ENCODE assay signal across 28 cellular contexts in the genomic region with DNA sequence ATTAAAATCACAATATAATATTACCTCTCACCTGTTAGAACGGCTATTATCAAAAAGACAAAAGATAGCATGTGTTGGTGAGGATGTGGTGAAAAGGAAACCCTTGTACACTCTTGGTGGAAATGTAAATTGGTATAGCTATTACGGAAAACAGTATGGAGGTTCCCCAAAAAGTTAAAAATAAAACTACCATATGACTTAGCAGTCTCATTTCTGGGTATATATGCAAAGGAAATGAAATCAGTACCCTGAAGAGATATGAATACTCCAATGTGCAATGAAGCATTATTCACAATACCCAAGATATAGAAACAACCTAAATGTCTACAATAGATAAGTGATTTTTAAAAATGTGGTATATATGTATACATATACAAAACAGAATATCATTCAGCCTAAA.
DNase-seq lines count a peak whose midpoint lies in the region; TF ChIP-seq lines count a peak whose summit lies in the region.
"Had no signal": no experiment of that assay in that cellular context is flagged by ENCODE, and none has a peak within 500 bp of the region (broad histone marks: within the 10 kb centered on the region; RNA-seq: fewer than 3 reads in every experiment).

No MANE protein-coding gene starts in this region.

- H3K36me3 ChIP-seq in BLaER1 treated with 17β-estradiol and CSF1 and Interleukin-3, amounts not matched to agents 10 nM and 100 nM: 0 out of 22 replicates have a peak, but pooled peaks cover 0 to 3% (median 0%) of the 10 kb centered on the region in 11 experiments
- H3K36me3 ChIP-seq: ascending aorta, colonic mucosa, gastroesophageal sphincter, lower lobe of right lung, Peyer's patch, upper lobe of left lung had no signal

- H3K36me3 Mint-ChIP-seq in activated CD4-positive, alpha-beta T cell treated with anti-CD3 and anti-CD28 coated beads, Interleukin-2, amount 10 ng/mL, durations not matched to agents 24 days and 14 days (ENCODE audit: low read depth): peaks cover 15% of the 10 kb centered on the region
- H3K36me3 Mint-ChIP-seq in activated CD4-positive, alpha-beta memory T cell treated with anti-CD3 and anti-CD28 coated beads for 36 hours: peaks cover 10% of the 10 kb centered on the region
- H3K36me3 Mint-ChIP-seq in osteocyte (ENCODE audit: unreplicated experiment) (no peaks in the 10 kb centered on the region), immature natural killer cell (peaks cover 0 to 9% (median 0%) of the 10 kb centered on the region in 3 donors)

- peaks cover 25% of the 10 kb centered on the region for H3K4me1 Mint-ChIP-seq in activated CD4-positive, alpha-beta T cell treated with anti-CD3 and anti-CD28 coated beads, Interleukin-2, amount 10 ng/mL, durations not matched to agents 24 days and 14 days
- H3K4me1 Mint-ChIP-seq in activated CD4-positive, alpha-beta memory T cell treated with anti-CD3 and anti-CD28 coated beads for 36 hours (ENCODE audit: low read depth): peaks cover 34% of the 10 kb centered on the region
- H3K4me1 Mint-ChIP-seq in osteocyte (ENCODE audit: unreplicated experiment) (peaks cover 40% of the 10 kb centered on the region), immature natural killer cell (no peaks in the 10 kb centered on the region)

- peaks cover 36% of the 10 kb centered on the region for H3K9me3 Mint-ChIP-seq in activated CD4-positive, alpha-beta T cell treated with anti-CD3 and anti-CD28 coated beads, Interleukin-2, amount 10 ng/mL, durations not matched to agents 24 days and 14 days
- H3K9me3 Mint-ChIP-seq in activated CD4-positive, alpha-beta memory T cell treated with anti-CD3 and anti-CD28 coated beads for 36 hours: peaks cover 5% of the 10 kb centered on the region
- H3K9me3 Mint-ChIP-seq in osteocyte (ENCODE audit: unreplicated experiment): peaks cover 8% of the 10 kb centered on the region
- H3K9me3 Mint-ChIP-seq in immature natural killer cell: no peaks in the 10 kb centered on the region

- H3K9me3 ChIP-seq in BLaER1 treated with 17β-estradiol and CSF1 and Interleukin-3, amounts not matched to agents 10 nM and 100 nM (replicated peaks in 1 of 11): peaks cover 29 to 52% (median 45%) of the 10 kb centered on the region in 11 experiments
- H3K9me3 ChIP-seq: ascending aorta, colonic mucosa, lower lobe of right lung, Peyer's patch, psoas muscle, upper lobe of left lung had no signal

- POLR2A ChIA-PET in activated CD4-positive, alpha-beta memory T cell treated with anti-CD3 and anti-CD28 coated beads for 36 hours (lab: Charles Lee): interaction anchor here (0.7 to 1.3 kb wide), 2 partner anchors 41 to 71 kb away, joined by 3 to 5 read pairs; no protein-coding TSS in a partner anchor

- peak overlapping the region in 1 of 10 experiments; percentile 20; a peak in 2 of 20 replicates for H3K4me3 ChIP-seq in BLaER1 treated with 17β-estradiol and CSF1 and Interleukin-3, amounts not matched to agents 10 nM and 100 nM
- H3K4me3 ChIP-seq: ascending aorta, colonic mucosa, gastroesophageal sphincter, hepatocyte, lower lobe of right lung, Peyer's patch, psoas muscle, upper lobe of left lung had no signal

- peaks cover 25 to 83% (median 31%) of the 10 kb centered on the region in 10 experiments for H3K4me1 ChIP-seq in BLaER1 treated with 17β-estradiol and CSF1 and Interleukin-3, amounts not matched to agents 10 nM and 100 nM
- H3K4me1 ChIP-seq: colonic mucosa, Peyer's patch, psoas muscle had no signal

- no peaks in the 10 kb centered on the region for H3K27me3 ChIP-seq in BLaER1 treated with 17β-estradiol and CSF1 and Interleukin-3, amounts not matched to agents 10 nM and 100 nM
- H3K27me3 ChIP-seq: ascending aorta, colonic mucosa, gastroesophageal sphincter, hepatocyte, Peyer's patch, upper lobe of left lung had no signal

- H4K20me1 ChIP-seq in BLaER1 treated with 17β-estradiol and CSF1 and Interleukin-3, amounts not matched to agents 10 nM and 100 nM: no peaks in the 10 kb centered on the region

- intact Hi-C loops in activated CD4-positive, alpha-beta T cell treated with anti-CD3 and anti-CD28 coated beads, Interleukin-2, amount 10 ng/mL, durations not matched to agents 24 days and 14 days (cut with micrococcal nuclease): loop anchor here (1.0 to 5.0 kb wide), 4 partner anchors 27 to 150 kb away; no protein-coding TSS in a partner anchor
- intact Hi-C loops in activated CD4-positive, alpha-beta memory T cell treated with anti-CD3 and anti-CD28 coated beads for 36 hours (cut with micrococcal nuclease): loop anchor here (1.0 to 5.0 kb wide), 7 partner anchors 27 to 1710 kb away; partner anchors contain the start of gene ARL15

- H3K27me3 Mint-ChIP-seq in activated CD4-positive, alpha-beta T cell treated with anti-CD3 and anti-CD28 coated beads, Interleukin-2, amount 10 ng/mL, durations not matched to agents 24 days and 14 days: peaks cover 2% of the 10 kb centered on the region
- peaks cover 3% of the 10 kb centered on the region for H3K27me3 Mint-ChIP-seq in activated CD4-positive, alpha-beta memory T cell treated with anti-CD3 and anti-CD28 coated beads for 36 hours
- H3K27me3 Mint-ChIP-seq in osteocyte (ENCODE audit: unreplicated experiment) (no peaks in the 10 kb centered on the region), immature natural killer cell (ENCODE audit: low read depth in 3 of 3) (peaks cover 0 to 3% (median 2%) of the 10 kb centered on the region in 3 donors)
- H3K27me3 Mint-ChIP-seq: activated naive CD8-positive, alpha-beta T cell had no signal

- H3K4me3 Mint-ChIP-seq in activated CD4-positive, alpha-beta T cell treated with anti-CD3 and anti-CD28 coated beads, Interleukin-2, amount 10 ng/mL, durations not matched to agents 24 days and 14 days: peak overlapping the region; percentile 65
- no peak overlapping the region for H3K4me3 Mint-ChIP-seq in activated CD4-positive, alpha-beta memory T cell treated with anti-CD3 and anti-CD28 coated beads for 36 hours
- H3K4me3 Mint-ChIP-seq in osteocyte (ENCODE audit: unreplicated experiment) (no peak overlapping the region), immature natural killer cell (no peak overlapping the region)
- H3K4me3 Mint-ChIP-seq: activated naive CD8-positive, alpha-beta T cell; naive thymus-derived CD8-positive, alpha-beta T cell had no signal

- H3K4me2 ChIP-seq in BLaER1 treated with 17β-estradiol and CSF1 and Interleukin-3, amounts not matched to agents 10 nM and 100 nM: peak overlapping the region; percentile 10 to 83 (median 59); a peak in 20 of 22 replicates
- H3K4me2 ChIP-seq: hepatocyte had no signal

- no peak for DNase-seq in activated CD4-positive, alpha-beta T cell treated with anti-CD3 and anti-CD28 coated beads, Interleukin-2, amount 10 ng/mL, durations not matched to agents 24 days and 14 days
- DNase-seq in activated CD4-positive, alpha-beta T cell treated with anti-CD3 and anti-CD28 coated beads for 4 hours: no peak
- DNase-seq in activated CD4-positive, alpha-beta memory T cell treated with anti-CD3 and anti-CD28 coated beads for 36 hours: no peak
- DNase-seq in osteocyte (ENCODE audit: extremely low spot score, unreplicated experiment) (no peak), immature natural killer cell (no peak), SK-N-DZ (ENCODE audit: low spot score) (no peak), NCI-H2081 treated with DMSO at 0.1 percent for 48 hours (lab: John Stamatoyannopoulos, UW) (no peak)
- DNase-seq: colonic mucosa; effector CD4-positive, alpha-beta T cell; GOT3; Kasumi-1; lower lobe of right lung; naive thymus-derived CD8-positive, alpha-beta T cell; NCI-H1436; NCI-H2081; NCI-H226; occipital lobe; Peyer's patch; psoas muscle; SHP77 treated with DMSO at 0.1 percent for 48 hours; T1000; upper lobe of left lung had no signal

- no peak for TF ChIP-seq CTCF in osteocyte (IDR thresholded peaks at IDR 0.05)

- H3K27ac Mint-ChIP-seq in activated CD4-positive, alpha-beta T cell treated with anti-CD3 and anti-CD28 coated beads, Interleukin-2, amount 10 ng/mL, durations not matched to agents 24 days and 14 days: peak overlapping the region; percentile 80
- peak overlapping the region; percentile 75 for H3K27ac Mint-ChIP-seq in activated CD4-positive, alpha-beta memory T cell treated with anti-CD3 and anti-CD28 coated beads for 36 hours
- peak overlapping the region; percentile 29 for H3K27ac Mint-ChIP-seq in osteocyte (ENCODE audit: unreplicated experiment)
- H3K27ac Mint-ChIP-seq in immature natural killer cell: no peak overlapping the region
- H3K27ac Mint-ChIP-seq: activated naive CD8-positive, alpha-beta T cell; naive thymus-derived CD8-positive, alpha-beta T cell had no signal

- H3K9ac ChIP-seq in BLaER1 treated with 17β-estradiol and CSF1 and Interleukin-3, amounts not matched to agents 10 nM and 100 nM: peak overlapping the region in 2 of 11 experiments; percentile 42 to 67; a peak in 3 of 22 replicates

- H3K27ac ChIP-seq in BLaER1 treated with 17β-estradiol and CSF1 and Interleukin-3, amounts not matched to agents 10 nM and 100 nM: peak overlapping the region in 8 of 11 experiments; percentile 4 to 86 (median 58); a peak in 11 of 22 replicates
- H3K27ac ChIP-seq: colonic mucosa, gastroesophageal sphincter, hepatocyte, lower lobe of right lung, Peyer's patch, psoas muscle, upper lobe of left lung, VCaP had no signal

- CTCF ChIA-PET in activated CD4-positive, alpha-beta memory T cell treated with anti-CD3 and anti-CD28 coated beads for 36 hours (lab: Charles Lee): interaction anchor here (1.0 kb wide), 2 partner anchors 127 to 128 kb away, joined by 3 to 4 read pairs; no protein-coding TSS in a partner anchor

Comparison
In these comparisons a context has a peak if more than half of its experiments do, and no peak if none do; other contexts are left out.
1. H3K27ac Mint-ChIP-seq: peak in activated CD4-positive, alpha-beta T cell treated with anti-CD3 and anti-CD28 coated beads, Interleukin-2, amount 10 ng/mL, durations not matched to agents 24 days and 14 days (single experiment), activated CD4-positive, alpha-beta memory T cell treated with anti-CD3 and anti-CD28 coated beads for 36 hours (single experiment) and osteocyte (single experiment); none in immature natural killer cell (0 of 6).